Comparison of ENCODE assay signal across 2 cellular contexts in the genomic region with DNA sequence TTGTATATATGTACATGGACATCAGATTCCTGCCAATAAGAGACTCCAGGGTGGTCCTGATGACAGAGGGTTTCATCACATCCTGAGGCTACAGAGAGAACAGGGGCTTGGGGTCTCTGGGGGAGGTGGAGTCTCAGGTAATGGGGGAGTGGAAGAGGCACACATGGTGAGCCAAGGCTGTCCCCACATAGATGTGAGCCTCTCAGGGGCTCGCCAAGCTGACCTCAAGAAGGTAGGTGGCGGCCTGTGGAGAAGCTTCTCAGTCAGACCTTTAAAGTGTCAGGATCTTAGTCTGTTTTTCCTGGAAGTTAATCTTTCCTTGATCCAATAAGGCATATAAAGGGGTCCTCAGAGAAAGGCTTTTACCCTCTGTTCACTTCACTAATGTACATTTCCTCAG.
TF ChIP-seq lines count a peak whose summit lies in the region.

No MANE protein-coding gene starts in this region.

TF ChIP-seq in K562, 482 proteins besides CTCF, POLR2A, EP300 and RAD21:
- 0 out of 2 replicates have a peak, but pooled peaks have one; percentile 17 for TF ChIP-seq NFRKB (IDR thresholded peaks at IDR 0.05; ENCODE audit: low read depth)

TF ChIP-seq in HepG2, 621 proteins besides CTCF, POLR2A, EP300 and RAD21:
- TF ChIP-seq ZC3H4 (CRISPR knock-in tag; IDR thresholded peaks at IDR 0.05; ENCODE audit: borderline replicate concordance), result peak; percentile 57; the same call in 1 of the 2 replicates
